20 cellular contexts compared by ENCODE assay signal in genomic region chr2:105056245-105056644, GRCh38. TPM values are rescaled to one million over a fixed set of nuclear protein-coding genes. Genes with fewer than 3 reads are reported as not detected.
DNase-seq lines count a peak whose midpoint lies in the region; ATAC-seq, FAIRE-seq and TF ChIP-seq lines count a peak whose summit lies in the region.
"Had no signal": no experiment of that assay in that cellular context is flagged by ENCODE, and none has a peak within 500 bp of the region (broad histone marks: within the 10 kb centered on the region; RNA-seq: fewer than 3 reads in every experiment).

No MANE protein-coding gene starts in this region.

- POLR2A ChIA-PET in IMR-90 (lab: Charles Lee; ENCODE audit: unreplicated experiment), result no interaction called here
- POLR2A ChIA-PET in CD8-positive, alpha-beta T cell (lab: Charles Lee), result no interaction called here

- H2AFZ ChIP-seq in GM23338, result no peak overlapping the region
- no peak overlapping the region for H2AFZ ChIP-seq in IMR-90 (replicated peaks; ENCODE audit: low read length, poor library complexity)
- no peak overlapping the region for H2AFZ ChIP-seq in astrocyte (ENCODE audit: low read depth, low read length)

- no peaks in the 10 kb centered on the region for H3K9me3 ChIP-seq in IMR-90 (ENCODE audit: control insufficient read depth, insufficient read depth, low read length)
- no peaks in the 10 kb centered on the region for H3K9me3 ChIP-seq in astrocyte (ENCODE audit: insufficient read depth, low read depth, low read length)
- no peaks in the 10 kb centered on the region for H3K9me3 ChIP-seq in CD8-positive, alpha-beta T cell (ENCODE audit: low read length)
- H3K9me3 ChIP-seq: A549, BE2C had no signal

- TF ChIP-seq CTCF in GM23338 (conservative IDR thresholded peaks at IDR 0.05; ENCODE audit: low read depth in 2 of 2), result no peak
- TF ChIP-seq CTCF in IMR-90 (conservative IDR thresholded peaks at IDR 0.05; ENCODE audit: low read depth, low read length), result no peak
- TF ChIP-seq CTCF in astrocyte (IDR thresholded peaks at IDR 0.05; ENCODE audit: insufficient read depth, low read depth, low read length), result no peak
- TF ChIP-seq CTCF in CD8-positive, alpha-beta T cell (IDR thresholded peaks at IDR 0.05), result no peak

- H3K27ac ChIP-seq in GM23338 (ENCODE audit: low read depth) (no peak overlapping the region), IMR-90 (ENCODE audit: insufficient read depth, low read length) (no peak overlapping the region), astrocyte (ENCODE audit: low read depth, low read length) (no peak overlapping the region), mesendoderm (ENCODE audit: low read depth, low read length) (no peak overlapping the region)
- no peak overlapping the region for H3K27ac ChIP-seq in CD8-positive, alpha-beta T cell (ENCODE audit: low read depth, low read length)
- H3K27ac ChIP-seq: A549, C4-2B, HL-60 had no signal

- H3K9me3 Mint-ChIP-seq in GM23338 (peaks cover 5% of the 10 kb centered on the region; the same call in 2 of the 3 replicates), astrocyte (ENCODE audit: unreplicated experiment) (no peaks in the 10 kb centered on the region)
- H3K9me3 Mint-ChIP-seq in CD8-positive, alpha-beta T cell, result peaks cover 12% of the 10 kb centered on the region

- no peak overlapping the region for H4K91ac ChIP-seq in IMR-90 (ENCODE audit: insufficient read depth, low read depth, low read length)

- H3K56ac ChIP-seq in IMR-90 (ENCODE audit: extremely low read depth, insufficient read depth, low read length) (no peak overlapping the region), mesendoderm (ENCODE audit: low read length) (no peak overlapping the region)

- H3K27ac Mint-ChIP-seq in GM23338 (peak overlapping the region; percentile 15), astrocyte (ENCODE audit: unreplicated experiment) (peak overlapping the region; percentile 23)
- no peak overlapping the region for H3K27ac Mint-ChIP-seq in CD8-positive, alpha-beta T cell
- H3K27ac Mint-ChIP-seq: CD4-positive, alpha-beta memory T cell had no signal

- no peak overlapping the region for H2BK20ac ChIP-seq in IMR-90 (ENCODE audit: low read depth, low read length)

- H2BK15ac ChIP-seq in IMR-90 (ENCODE audit: low read depth, low read length), result no peak overlapping the region
- no peak overlapping the region for H2BK15ac ChIP-seq in mesendoderm (replicated peaks; ENCODE audit: low read depth)

- peaks cover 83% of the 10 kb centered on the region for H3K79me2 ChIP-seq in GM23338 (replicated peaks; ENCODE audit: insufficient read depth)
- peaks cover 13% of the 10 kb centered on the region for H3K79me2 ChIP-seq in astrocyte (ENCODE audit: insufficient read depth, low read length)
- H3K79me2 ChIP-seq in mesendoderm (ENCODE audit: control insufficient read depth, insufficient read depth, low read length), result peaks cover 4% of the 10 kb centered on the region

- H3K79me1 ChIP-seq in IMR-90 (ENCODE audit: low read depth in 1 of 2, low read length in 2 of 2) (peaks cover 10 to 18% of the 10 kb centered on the region in 2 experiments), mesendoderm (ENCODE audit: low read length) (peaks cover 2% of the 10 kb centered on the region)

- no peak for FAIRE-seq in astrocyte (lab: Jason Lieb, UNC)
- FAIRE-seq: A549, D721Med, H1 had no signal

- CTCF ChIA-PET in IMR-90 (lab: Yijun Ruan, JAX), result no interaction called here
- CTCF ChIA-PET in CD8-positive, alpha-beta T cell (lab: Charles Lee), result no interaction called here

- H3K36me3 ChIP-seq in GM23338 (ENCODE audit: insufficient read depth) (peaks cover 4% of the 10 kb centered on the region; the same call in 1 of the 2 replicates), IMR-90 (ENCODE audit: control insufficient read depth, insufficient read depth, low read length) (no peaks in the 10 kb centered on the region), astrocyte (ENCODE audit: insufficient read depth, low read length) (no peaks in the 10 kb centered on the region), mesendoderm (ENCODE audit: control insufficient read depth, insufficient read depth, low read length) (no peaks in the 10 kb centered on the region)
- no peaks in the 10 kb centered on the region for H3K36me3 ChIP-seq in CD8-positive, alpha-beta T cell (ENCODE audit: insufficient read depth, low read length)
- H3K36me3 ChIP-seq: BE2C had no signal

- no peaks in the 10 kb centered on the region for H4K20me1 ChIP-seq in GM23338 (replicated peaks; ENCODE audit: insufficient read depth)
- H4K20me1 ChIP-seq in IMR-90 (ENCODE audit: insufficient read depth, low read length), result no peaks in the 10 kb centered on the region
- peaks cover 4% of the 10 kb centered on the region for H4K20me1 ChIP-seq in astrocyte (ENCODE audit: insufficient read depth, low read length)

- no peaks in the 10 kb centered on the region for H3K27me3 ChIP-seq in GM23338 (ENCODE audit: insufficient read depth)
- no peaks in the 10 kb centered on the region for H3K27me3 ChIP-seq in IMR-90 (ENCODE audit: control insufficient read depth, insufficient read depth, low read length)
- no peaks in the 10 kb centered on the region for H3K27me3 ChIP-seq in astrocyte (ENCODE audit: insufficient read depth, low read length)
- no peaks in the 10 kb centered on the region for H3K27me3 ChIP-seq in mesendoderm (ENCODE audit: insufficient read depth, low read length, poor library complexity)
- no peaks in the 10 kb centered on the region for H3K27me3 ChIP-seq in CD8-positive, alpha-beta T cell (ENCODE audit: insufficient read depth, low read length)
- H3K27me3 ChIP-seq: BE2C had no signal

- H3K4me2 ChIP-seq in GM23338 (no peak overlapping the region), IMR-90 (ENCODE audit: low read depth, low read length) (no peak overlapping the region), astrocyte (ENCODE audit: low read length) (no peak overlapping the region), mesendoderm (ENCODE audit: low read length) (no peak overlapping the region)
- H3K4me2 ChIP-seq: A549 had no signal

- H3K18ac ChIP-seq in IMR-90 (ENCODE audit: low read depth, low read length) (no peak overlapping the region), mesendoderm (ENCODE audit: low read length) (no peak overlapping the region)

- H3K36me3 Mint-ChIP-seq in GM23338 (ENCODE audit: low read depth) (peaks cover 23% of the 10 kb centered on the region), astrocyte (ENCODE audit: low read depth, unreplicated experiment) (no peaks in the 10 kb centered on the region)
- H3K36me3 Mint-ChIP-seq in CD8-positive, alpha-beta T cell, result peaks cover 36% of the 10 kb centered on the region

- intact Hi-C loops in IMR-90 (cut with micrococcal nuclease), result no loop called here
- intact Hi-C loops in posterior cingulate gyrus (cut with DNase I), result no loop called here
- intact Hi-C loops in CD8-positive, alpha-beta T cell (cut with DNase I, micrococcal nuclease), result no loop called here

- no peaks in the 10 kb centered on the region for H3K4me1 ChIP-seq in GM23338 (ENCODE audit: insufficient read depth)
- H3K4me1 ChIP-seq in IMR-90 (ENCODE audit: control insufficient read depth, insufficient read depth, low read length), result no peaks in the 10 kb centered on the region
- H3K4me1 ChIP-seq in astrocyte (ENCODE audit: insufficient read depth, low read length), result no peaks in the 10 kb centered on the region
- peaks cover 1% of the 10 kb centered on the region for H3K4me1 ChIP-seq in mesendoderm (ENCODE audit: control insufficient read depth, low read depth, low read length)
- H3K4me1 ChIP-seq in CD8-positive, alpha-beta T cell (ENCODE audit: insufficient read depth, low read length), result no peaks in the 10 kb centered on the region
- H3K4me1 ChIP-seq: BE2C had no signal

- no peak overlapping the region for H3K23ac ChIP-seq in IMR-90 (ENCODE audit: low read depth, low read length)
- H3K23ac ChIP-seq in mesendoderm (ENCODE audit: low read length), result no peak overlapping the region

- H3K9ac ChIP-seq in IMR-90 (ENCODE audit: low read depth, low read length) (no peak overlapping the region), astrocyte (ENCODE audit: low read length) (no peak overlapping the region), mesendoderm (ENCODE audit: low read length) (no peak overlapping the region)

- no peak for TF ChIP-seq POLR2A in IMR-90 (IDR thresholded peaks at IDR 0.05; ENCODE audit: low read depth, low read length)

- H3K9me1 ChIP-seq in IMR-90 (ENCODE audit: insufficient read depth, low read length), result peaks cover under 1% of the 10 kb centered on the region; the same call in 1 of the 2 replicates

- dilution Hi-C loops in IMR-90 (cut with HindIII; ENCODE audit: low sequenced_read_pairs, unreplicated experiment), result no loop called here

- H3K9me2 ChIP-seq in GM23338 (ENCODE audit: insufficient read depth), result no peaks in the 10 kb centered on the region

- H3F3A ChIP-seq in GM23338 (replicated peaks; ENCODE audit: low read depth), result no peaks in the 10 kb centered on the region

- no peak for TF ChIP-seq RAD21 in IMR-90 (IDR thresholded peaks at IDR 0.05; ENCODE audit: low read length)

- H3K4me3 ChIP-seq in GM23338 (no peak overlapping the region), IMR-90 (ENCODE audit: insufficient read depth, low read depth, low read length) (no peak overlapping the region), astrocyte (ENCODE audit: insufficient read depth, low read depth, low read length) (no peak overlapping the region), mesendoderm (ENCODE audit: low read length) (no peak overlapping the region)
- no peak overlapping the region for H3K4me3 ChIP-seq in CD8-positive, alpha-beta T cell (ENCODE audit: low read depth, low read length)
- H3K4me3 ChIP-seq: A549, HAP-1 had no signal

- H4K5ac ChIP-seq in IMR-90 (ENCODE audit: low read depth, low read length) (no peak overlapping the region), mesendoderm (ENCODE audit: low read length) (no peak overlapping the region)

- H2BK120ac ChIP-seq in IMR-90 (ENCODE audit: low read depth, low read length), result no peak overlapping the region
- H2BK120ac ChIP-seq in mesendoderm (ENCODE audit: low read depth, low read length), result no peak overlapping the region

- no CpG with 5 or more reads among the region's 3 CpGs for WGBS in IMR-90 (ENCODE audit: extremely low coverage in 2 of 2, insufficient read length in 1 of 2), 2 experiments
- WGBS in mesendoderm (ENCODE audit: extremely low coverage, insufficient coverage, low lambda C conversion rate), result no CpG with 5 or more reads among the region's 3 CpGs

- no TSS peak for BruUV-seq in IMR-90 (replicated peaks; lab: Mats Ljungman, UMichigan)

- H3K14ac ChIP-seq in IMR-90 (replicated peaks; ENCODE audit: low read depth, low read length), result 0 out of 2 replicates have a peak overlapping the region, but pooled peaks have one; percentile 66

- no peak overlapping the region for H2BK5ac ChIP-seq in IMR-90 (ENCODE audit: low read depth, low read length, poor library complexity, severe bottlenecking)
- no peak overlapping the region for H2BK5ac ChIP-seq in mesendoderm (ENCODE audit: low read length)

- no peak for ATAC-seq in GM23338
- ATAC-seq in IMR-90 (ENCODE audit: low read depth), result no peak
- no peak for ATAC-seq in GM21717 (IDR thresholded peaks at IDR 0.05; ENCODE audit: unreplicated experiment)
- ATAC-seq in CD8-positive, alpha-beta T cell, result no peak
- ATAC-seq: A549 had no signal

- no peaks in the 10 kb centered on the region for H3K27me3 Mint-ChIP-seq in GM23338 (ENCODE audit: insufficient read depth, low read depth, poor library complexity)
- no peaks in the 10 kb centered on the region for H3K27me3 Mint-ChIP-seq in astrocyte (ENCODE audit: low read depth, unreplicated experiment)
- H3K27me3 Mint-ChIP-seq in CD8-positive, alpha-beta T cell (ENCODE audit: low read depth), result no peaks in the 10 kb centered on the region
- H3K27me3 Mint-ChIP-seq: CD4-positive, alpha-beta memory T cell had no signal

- H3K4ac ChIP-seq in IMR-90 (ENCODE audit: low read depth, low read length) (no peak overlapping the region), mesendoderm (ENCODE audit: low read depth, low read length) (no peak overlapping the region)

- H3K4me3 Mint-ChIP-seq in GM23338 (no peak overlapping the region), astrocyte (ENCODE audit: unreplicated experiment) (no peak overlapping the region)
- no peak overlapping the region for H3K4me3 Mint-ChIP-seq in CD8-positive, alpha-beta T cell
- H3K4me3 Mint-ChIP-seq: CD4-positive, alpha-beta memory T cell had no signal

- no peak for DNase-seq in GM23338 (ENCODE audit: low spot score)
- no peak for DNase-seq in IMR-90
- no peak for DNase-seq in astrocyte (ENCODE audit: low read depth)
- no peak for DNase-seq in mesendoderm
- DNase-seq in posterior cingulate gyrus, result no peak
- no peak for DNase-seq in CD8-positive, alpha-beta T cell
- DNase-seq in DMS 273 (lab: John Stamatoyannopoulos, UW; ENCODE audit: unreplicated experiment), result no peak
- DNase-seq: BE2C; CD4-positive, alpha-beta memory T cell; COR-L47; DMS53; GF-D8; KG1 had no signal

- no peak overlapping the region for H2AK9ac ChIP-seq in IMR-90 (replicated peaks; ENCODE audit: low read depth, low read length, poor library complexity)

- H3K4me1 Mint-ChIP-seq in GM23338 (peaks cover 8% of the 10 kb centered on the region; the same call in 2 of the 3 replicates), astrocyte (ENCODE audit: low read depth, unreplicated experiment) (peaks cover 9% of the 10 kb centered on the region)
- H3K4me1 Mint-ChIP-seq in CD8-positive, alpha-beta T cell (ENCODE audit: low read depth), result peaks cover 22% of the 10 kb centered on the region

- H4K8ac ChIP-seq in IMR-90 (ENCODE audit: low read depth in 2 of 2, low read length in 2 of 2) (no peak overlapping the region), mesendoderm (ENCODE audit: low read depth, low read length) (no peak overlapping the region)

- in situ Hi-C loops in IMR-90 (cut with MboI; ENCODE audit: low sequenced_read_pairs), result no loop called here

- H2AK5ac ChIP-seq in IMR-90 (ENCODE audit: low read depth, low read length) (no peak overlapping the region), mesendoderm (ENCODE audit: low read length) (peak overlapping the region; percentile 67)

RNA-seq across cellular contexts. Expression of gene MRPS9, which starts 18.4 kb away (rescaled TPM):
- total RNA-seq in GM23338 (2014; rRNA removed; shearing (Covaris generic)), result 64.7 and 70.9 TPM in 2 replicates
- polyA plus RNA-seq in GM23338 (2016; fragmentation: Nextera tagmentation; extraction: Ambion mirVana) (65.2 and 78.9 TPM in 2 replicates), IMR-90 (2012; rRNA removed) (27.7 and 32.1 TPM in 2 replicates)
- total RNA-seq in IMR-90 (2012; rRNA removed) (20.6 and 36.7 TPM in 2 replicates), astrocyte (28.6 and 32.3 TPM in 2 replicates)
- polyA plus RNA-seq in IMR-90 (2012; cell fraction: cytosol; rRNA removed), result 10.9 and 34.2 TPM in 2 replicates
- polyA plus RNA-seq in IMR-90 (2012; cell fraction: nucleus; rRNA removed; ENCODE audit: low replicate concordance), result 10.9 and 48.1 TPM in 2 replicates
- 70.8 TPM for polyA plus RNA-seq in mesendoderm (2013, experiment 1 of 2)
- 71.4 TPM for polyA plus RNA-seq in mesendoderm (2013, experiment 2 of 2)
- 10 to 100 TPM in 1 of 2 experiments, 1 to 10 TPM in 1; 9.2 to 10.4 TPM for total RNA-seq in CD8-positive, alpha-beta T cell
